In genomic region chr19:29239220-29239776, GRCh38 we compare ENCODE assay signal across 1 cellular context.
A peak's percentile ranks its signal among the peaks of the same experiment; 100 is the strongest.
TF ChIP-seq lines count a peak whose summit lies in the region.

No MANE protein-coding gene starts in this region.

TF ChIP-seq in K562, 482 proteins besides CTCF, POLR2A, EP300 and RAD21 (continued from another document):
- TF ChIP-seq TFE3 (CRISPR knock-in tag; IDR thresholded peaks at IDR 0.05): peak; percentile 75
- TF ChIP-seq, protein P1, sequence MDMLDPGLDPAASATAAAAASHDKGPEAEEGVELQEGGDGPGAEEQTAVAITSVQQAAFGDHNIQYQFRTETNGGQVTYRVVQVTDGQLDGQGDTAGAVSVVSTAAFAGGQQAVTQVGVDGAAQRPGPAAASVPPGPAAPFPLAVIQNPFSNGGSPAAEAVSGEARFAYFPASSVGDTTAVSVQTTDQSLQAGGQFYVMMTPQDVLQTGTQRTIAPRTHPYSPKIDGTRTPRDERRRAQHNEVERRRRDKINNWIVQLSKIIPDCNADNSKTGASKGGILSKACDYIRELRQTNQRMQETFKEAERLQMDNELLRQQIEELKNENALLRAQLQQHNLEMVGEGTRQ (CRISPR knock-in tag; IDR thresholded peaks at IDR 0.05): peak; percentile 45
- TF ChIP-seq FIP1L1 (IDR thresholded peaks at IDR 0.05; ENCODE audit: low read depth, low read length, poor library complexity, severe bottlenecking): no peak
- no peak for TF ChIP-seq HDAC3 (IDR thresholded peaks at IDR 0.05; ENCODE audit: borderline replicate concordance, partially characterized antibody)
- TF ChIP-seq KAT8 (IDR thresholded peaks at IDR 0.05; ENCODE audit: low read depth): no peak
- TF ChIP-seq NFIC (IDR thresholded peaks at IDR 0.05): no peak
- no peak for TF ChIP-seq POLR3A (IDR thresholded peaks at IDR 0.05; ENCODE audit: borderline replicate concordance, extremely low read depth, insufficient read depth, insufficient read length)
- TF ChIP-seq, protein P2, sequence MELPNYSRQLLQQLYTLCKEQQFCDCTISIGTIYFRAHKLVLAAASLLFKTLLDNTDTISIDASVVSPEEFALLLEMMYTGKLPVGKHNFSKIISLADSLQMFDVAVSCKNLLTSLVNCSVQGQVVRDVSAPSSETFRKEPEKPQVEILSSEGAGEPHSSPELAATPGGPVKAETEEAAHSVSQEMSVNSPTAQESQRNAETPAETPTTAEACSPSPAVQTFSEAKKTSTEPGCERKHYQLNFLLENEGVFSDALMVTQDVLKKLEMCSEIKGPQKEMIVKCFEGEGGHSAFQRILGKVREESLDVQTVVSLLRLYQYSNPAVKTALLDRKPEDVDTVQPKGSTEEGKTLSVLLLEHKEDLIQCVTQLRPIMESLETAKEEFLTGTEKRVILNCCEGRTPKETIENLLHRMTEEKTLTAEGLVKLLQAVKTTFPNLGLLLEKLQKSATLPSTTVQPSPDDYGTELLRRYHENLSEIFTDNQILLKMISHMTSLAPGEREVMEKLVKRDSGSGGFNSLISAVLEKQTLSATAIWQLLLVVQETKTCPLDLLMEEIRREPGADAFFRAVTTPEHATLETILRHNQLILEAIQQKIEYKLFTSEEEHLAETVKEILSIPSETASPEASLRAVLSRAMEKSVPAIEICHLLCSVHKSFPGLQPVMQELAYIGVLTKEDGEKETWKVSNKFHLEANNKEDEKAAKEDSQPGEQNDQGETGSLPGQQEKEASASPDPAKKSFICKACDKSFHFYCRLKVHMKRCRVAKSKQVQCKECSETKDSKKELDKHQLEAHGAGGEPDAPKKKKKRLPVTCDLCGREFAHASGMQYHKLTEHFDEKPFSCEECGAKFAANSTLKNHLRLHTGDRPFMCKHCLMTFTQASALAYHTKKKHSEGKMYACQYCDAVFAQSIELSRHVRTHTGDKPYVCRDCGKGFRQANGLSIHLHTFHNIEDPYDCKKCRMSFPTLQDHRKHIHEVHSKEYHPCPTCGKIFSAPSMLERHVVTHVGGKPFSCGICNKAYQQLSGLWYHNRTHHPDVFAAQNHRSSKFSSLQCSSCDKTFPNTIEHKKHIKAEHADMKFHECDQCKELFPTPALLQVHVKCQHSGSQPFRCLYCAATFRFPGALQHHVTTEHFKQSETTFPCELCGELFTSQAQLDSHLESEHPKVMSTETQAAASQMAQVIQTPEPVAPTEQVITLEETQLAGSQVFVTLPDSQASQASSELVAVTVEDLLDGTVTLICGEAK (IDR thresholded peaks at IDR 0.05): no peak
- TF ChIP-seq, protein P2 (CRISPR knock-in tag; IDR thresholded peaks at IDR 0.05): no peak
- no peak for TF ChIP-seq ZBTB34 (CRISPR knock-in tag; IDR thresholded peaks at IDR 0.05)
- no peak for TF ChIP-seq HDGF (IDR thresholded peaks at IDR 0.05)
- TF ChIP-seq, protein P3, sequence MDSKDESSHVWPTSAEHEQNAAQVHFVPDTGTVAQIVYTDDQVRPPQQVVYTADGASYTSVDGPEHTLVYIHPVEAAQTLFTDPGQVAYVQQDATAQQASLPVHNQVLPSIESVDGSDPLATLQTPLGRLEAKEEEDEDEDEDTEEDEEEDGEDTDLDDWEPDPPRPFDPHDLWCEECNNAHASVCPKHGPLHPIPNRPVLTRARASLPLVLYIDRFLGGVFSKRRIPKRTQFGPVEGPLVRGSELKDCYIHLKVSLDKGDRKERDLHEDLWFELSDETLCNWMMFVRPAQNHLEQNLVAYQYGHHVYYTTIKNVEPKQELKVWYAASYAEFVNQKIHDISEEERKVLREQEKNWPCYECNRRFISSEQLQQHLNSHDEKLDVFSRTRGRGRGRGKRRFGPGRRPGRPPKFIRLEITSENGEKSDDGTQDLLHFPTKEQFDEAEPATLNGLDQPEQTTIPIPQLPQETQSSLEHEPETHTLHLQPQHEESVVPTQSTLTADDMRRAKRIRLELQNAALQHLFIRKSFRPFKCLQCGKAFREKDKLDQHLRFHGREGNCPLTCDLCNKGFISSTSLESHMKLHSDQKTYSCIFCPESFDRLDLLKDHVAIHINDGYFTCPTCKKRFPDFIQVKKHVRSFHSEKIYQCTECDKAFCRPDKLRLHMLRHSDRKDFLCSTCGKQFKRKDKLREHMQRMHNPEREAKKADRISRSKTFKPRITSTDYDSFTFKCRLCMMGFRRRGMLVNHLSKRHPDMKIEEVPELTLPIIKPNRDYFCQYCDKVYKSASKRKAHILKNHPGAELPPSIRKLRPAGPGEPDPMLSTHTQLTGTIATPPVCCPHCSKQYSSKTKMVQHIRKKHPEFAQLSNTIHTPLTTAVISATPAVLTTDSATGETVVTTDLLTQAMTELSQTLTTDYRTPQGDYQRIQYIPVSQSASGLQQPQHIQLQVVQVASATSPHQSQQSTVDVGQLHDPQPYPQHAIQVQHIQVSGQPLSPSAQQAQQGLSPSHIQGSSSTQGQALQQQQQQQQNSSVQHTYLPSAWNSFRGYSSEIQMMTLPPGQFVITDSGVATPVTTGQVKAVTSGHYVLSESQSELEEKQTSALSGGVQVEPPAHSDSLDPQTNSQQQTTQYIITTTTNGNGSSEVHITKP (IDR thresholded peaks at IDR 0.05; ENCODE audit: partially characterized antibody): peak; percentile 70
- TF ChIP-seq, protein P4, sequence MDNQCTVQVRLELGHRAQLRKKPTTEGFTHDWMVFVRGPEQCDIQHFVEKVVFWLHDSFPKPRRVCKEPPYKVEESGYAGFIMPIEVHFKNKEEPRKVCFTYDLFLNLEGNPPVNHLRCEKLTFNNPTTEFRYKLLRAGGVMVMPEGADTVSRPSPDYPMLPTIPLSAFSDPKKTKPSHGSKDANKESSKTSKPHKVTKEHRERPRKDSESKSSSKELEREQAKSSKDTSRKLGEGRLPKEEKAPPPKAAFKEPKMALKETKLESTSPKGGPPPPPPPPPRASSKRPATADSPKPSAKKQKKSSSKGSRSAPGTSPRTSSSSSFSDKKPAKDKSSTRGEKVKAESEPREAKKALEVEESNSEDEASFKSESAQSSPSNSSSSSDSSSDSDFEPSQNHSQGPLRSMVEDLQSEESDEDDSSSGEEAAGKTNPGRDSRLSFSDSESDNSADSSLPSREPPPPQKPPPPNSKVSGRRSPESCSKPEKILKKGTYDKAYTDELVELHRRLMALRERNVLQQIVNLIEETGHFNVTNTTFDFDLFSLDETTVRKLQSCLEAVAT (IDR thresholded peaks at IDR 0.05): no peak
TF ChIP-seq in K562: peak in this region for 3.
